ENCODE assay signal across 10 cellular contexts in genomic region chr20:3981132-3981452, GRCh38. TPM values are rescaled to one million over a fixed set of nuclear protein-coding genes. Genes with fewer than 3 reads are reported as not detected.
DNase-seq lines count a peak whose midpoint lies in the region; ATAC-seq lines count a peak whose summit lies in the region.
"Had no signal": no experiment of that assay in that cellular context is flagged by ENCODE, and none has a peak within 500 bp of the region (broad histone marks: within the 10 kb centered on the region; RNA-seq: fewer than 3 reads in every experiment).

No MANE protein-coding gene starts in this region.

- H3K27ac Mint-ChIP-seq in stimulated activated naive CD8-positive, alpha-beta T cell treated with anti-CD3 and anti-CD28 coated beads, Interleukin-15, Interleukin-2, amounts not matched to agents 100 ng/mL and 50 ng/mL, for 24 hours: peak overlapping the region; percentile 85
- H3K27ac Mint-ChIP-seq in activated naive CD8-positive, alpha-beta T cell treated with anti-CD3 and anti-CD28 coated beads, Interleukin-2, amount 10 ng/mL, durations not matched to agents 7 days and 5 days: peak overlapping the region; percentile 86
- H3K27ac Mint-ChIP-seq in naive B cell: peak overlapping the region; percentile 23 to 94 (median 76)
- H3K27ac Mint-ChIP-seq: neural progenitor cell had no signal

- H3K9me3 Mint-ChIP-seq in stimulated activated naive CD8-positive, alpha-beta T cell treated with anti-CD3 and anti-CD28 coated beads, Interleukin-15, Interleukin-2, amounts not matched to agents 100 ng/mL and 50 ng/mL, for 24 hours: no peaks in the 10 kb centered on the region
- no peaks in the 10 kb centered on the region for H3K9me3 Mint-ChIP-seq in activated naive CD8-positive, alpha-beta T cell treated with anti-CD3 and anti-CD28 coated beads, Interleukin-2, amount 10 ng/mL, durations not matched to agents 7 days and 5 days
- H3K9me3 Mint-ChIP-seq in naive B cell: no peaks in the 10 kb centered on the region
- H3K9me3 Mint-ChIP-seq: neural progenitor cell had no signal

- no peaks in the 10 kb centered on the region for H3K36me3 Mint-ChIP-seq in stimulated activated naive CD8-positive, alpha-beta T cell treated with anti-CD3 and anti-CD28 coated beads, Interleukin-15, Interleukin-2, amounts not matched to agents 100 ng/mL and 50 ng/mL, for 24 hours (ENCODE audit: low read depth)
- peaks cover under 1% of the 10 kb centered on the region for H3K36me3 Mint-ChIP-seq in activated naive CD8-positive, alpha-beta T cell treated with anti-CD3 and anti-CD28 coated beads, Interleukin-2, amount 10 ng/mL, durations not matched to agents 7 days and 5 days
- H3K36me3 Mint-ChIP-seq in naive B cell: no peaks in the 10 kb centered on the region

- no peak for DNase-seq in stimulated activated naive CD8-positive, alpha-beta T cell treated with anti-CD3 and anti-CD28 coated beads, Interleukin-15, Interleukin-2, amounts not matched to agents 100 U/mL and 50 U/mL, for 24 hours
- DNase-seq in activated naive CD8-positive, alpha-beta T cell treated with anti-CD3 and anti-CD28 coated beads, Interleukin-2, amount 10 ng/mL, durations not matched to agents 7 days and 5 days: no peak
- DNase-seq in naive B cell (no peak), NCI-H748 treated with DMSO at 0.1 percent for 48 hours (lab: John Stamatoyannopoulos, UW) (no peak)
- no peak for DNase-seq in activated CD4-positive, CD25-positive, alpha-beta regulatory T cell (lab: John Stamatoyannopoulos, UW)
- DNase-seq: NCI-H1417 treated with DMSO at 0.1 percent for 48 hours had no signal

- peaks cover 23% of the 10 kb centered on the region for H3K4me1 Mint-ChIP-seq in stimulated activated naive CD8-positive, alpha-beta T cell treated with anti-CD3 and anti-CD28 coated beads, Interleukin-15, Interleukin-2, amounts not matched to agents 100 ng/mL and 50 ng/mL, for 24 hours (ENCODE audit: low read depth)
- H3K4me1 Mint-ChIP-seq in activated naive CD8-positive, alpha-beta T cell treated with anti-CD3 and anti-CD28 coated beads, Interleukin-2, amount 10 ng/mL, durations not matched to agents 7 days and 5 days: peaks cover 19% of the 10 kb centered on the region
- peaks cover 7 to 19% (median 10%) of the 10 kb centered on the region in 3 donors for H3K4me1 Mint-ChIP-seq in naive B cell
- H3K4me1 Mint-ChIP-seq: neural progenitor cell had no signal

- peak overlapping the region; percentile 67 for H3K4me3 Mint-ChIP-seq in stimulated activated naive CD8-positive, alpha-beta T cell treated with anti-CD3 and anti-CD28 coated beads, Interleukin-15, Interleukin-2, amounts not matched to agents 100 ng/mL and 50 ng/mL, for 24 hours
- H3K4me3 Mint-ChIP-seq in activated naive CD8-positive, alpha-beta T cell treated with anti-CD3 and anti-CD28 coated beads, Interleukin-2, amount 10 ng/mL, durations not matched to agents 7 days and 5 days: peak overlapping the region; percentile 83
- peak overlapping the region; percentile 69 to 92 (median 83) for H3K4me3 Mint-ChIP-seq in naive B cell
- H3K4me3 Mint-ChIP-seq: neural progenitor cell had no signal

- no peak for ATAC-seq in stimulated activated naive CD8-positive, alpha-beta T cell treated with anti-CD3 and anti-CD28 coated beads, Interleukin-15, Interleukin-2, amounts not matched to agents 100 U/mL and 50 U/mL, for 24 hours
- no peak for ATAC-seq in activated naive CD8-positive, alpha-beta T cell treated with anti-CD3 and anti-CD28 coated beads, Interleukin-2, amount 10 ng/mL, durations not matched to agents 7 days and 5 days (ENCODE audit: low read depth)
- ATAC-seq in naive B cell (ENCODE audit: low read depth in 2 of 2) (no peak), HG03571 (IDR thresholded peaks at IDR 0.05; ENCODE audit: unreplicated experiment) (no peak), HG03469 (IDR thresholded peaks at IDR 0.05; ENCODE audit: unreplicated experiment) (no peak)

- POLR2A ChIA-PET in activated naive CD8-positive, alpha-beta T cell treated with anti-CD3 and anti-CD28 coated beads, Interleukin-2, amount 10 ng/mL, durations not matched to agents 7 days and 5 days (lab: Charles Lee): no interaction called here

- no peaks in the 10 kb centered on the region for H3K27me3 Mint-ChIP-seq in stimulated activated naive CD8-positive, alpha-beta T cell treated with anti-CD3 and anti-CD28 coated beads, Interleukin-15, Interleukin-2, amounts not matched to agents 100 ng/mL and 50 ng/mL, for 24 hours
- no peaks in the 10 kb centered on the region for H3K27me3 Mint-ChIP-seq in activated naive CD8-positive, alpha-beta T cell treated with anti-CD3 and anti-CD28 coated beads, Interleukin-2, amount 10 ng/mL, durations not matched to agents 7 days and 5 days
- no peaks in the 10 kb centered on the region for H3K27me3 Mint-ChIP-seq in naive B cell

RNA-seq across cellular contexts. Expression of gene RNF24, which starts 34.3 kb away (rescaled TPM):
- 10 to 100 TPM; 17.7 to 21.6 TPM for total RNA-seq in activated naive CD8-positive, alpha-beta T cell treated with anti-CD3 and anti-CD28 coated beads, Interleukin-2, amount 10 ng/mL, durations not matched to agents 7 days and 5 days
- polyA plus RNA-seq in naive B cell (ENCODE audit: low read depth in 6 of 6): 1 to 10 TPM; 4.3 to 9.9 (median 6.9) TPM
